ENCODE assay signal across 1 cellular context in the genomic region with DNA sequence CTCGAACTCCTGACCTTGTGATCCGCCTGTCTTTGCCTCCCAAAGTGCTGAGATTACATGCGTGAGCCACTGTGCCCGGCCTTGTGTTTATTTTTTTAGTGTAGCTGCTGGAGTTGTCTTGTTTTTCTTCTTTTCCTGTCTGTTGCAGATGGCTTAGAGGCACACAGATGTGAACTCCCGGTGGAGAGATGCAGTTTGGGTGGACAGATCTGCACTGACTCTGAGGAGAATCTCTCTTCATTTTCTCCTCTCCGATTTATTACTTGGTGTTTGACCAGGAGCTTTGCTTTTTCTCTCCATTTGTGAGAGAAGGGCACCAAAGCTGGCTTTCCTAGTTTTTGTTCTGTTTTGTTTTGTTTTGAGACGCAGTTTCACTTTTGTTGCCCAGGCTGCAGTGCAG.
TF ChIP-seq lines count a peak whose summit lies in the region.

No MANE protein-coding gene starts in this region.

TF ChIP-seq in WTC11, 78 proteins besides CTCF, POLR2A, EP300 and RAD21 (continued from another document):
- TF ChIP-seq, protein P1, sequence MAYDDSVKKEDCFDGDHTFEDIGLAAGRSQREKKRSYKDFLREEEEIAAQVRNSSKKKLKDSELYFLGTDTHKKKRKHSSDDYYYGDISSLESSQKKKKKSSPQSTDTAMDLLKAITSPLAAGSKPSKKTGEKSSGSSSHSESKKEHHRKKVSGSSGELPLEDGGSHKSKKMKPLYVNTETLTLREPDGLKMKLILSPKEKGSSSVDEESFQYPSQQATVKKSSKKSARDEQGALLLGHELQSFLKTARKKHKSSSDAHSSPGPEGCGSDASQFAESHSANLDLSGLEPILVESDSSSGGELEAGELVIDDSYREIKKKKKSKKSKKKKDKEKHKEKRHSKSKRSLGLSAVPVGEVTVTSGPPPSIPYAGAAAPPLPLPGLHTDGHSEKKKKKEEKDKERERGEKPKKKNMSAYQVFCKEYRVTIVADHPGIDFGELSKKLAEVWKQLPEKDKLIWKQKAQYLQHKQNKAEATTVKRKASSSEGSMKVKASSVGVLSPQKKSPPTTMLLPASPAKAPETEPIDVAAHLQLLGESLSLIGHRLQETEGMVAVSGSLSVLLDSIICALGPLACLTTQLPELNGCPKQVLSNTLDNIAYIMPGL (CRISPR knock-in tag; IDR thresholded peaks at IDR 0.05), result no peak
- TF ChIP-seq, protein P2, sequence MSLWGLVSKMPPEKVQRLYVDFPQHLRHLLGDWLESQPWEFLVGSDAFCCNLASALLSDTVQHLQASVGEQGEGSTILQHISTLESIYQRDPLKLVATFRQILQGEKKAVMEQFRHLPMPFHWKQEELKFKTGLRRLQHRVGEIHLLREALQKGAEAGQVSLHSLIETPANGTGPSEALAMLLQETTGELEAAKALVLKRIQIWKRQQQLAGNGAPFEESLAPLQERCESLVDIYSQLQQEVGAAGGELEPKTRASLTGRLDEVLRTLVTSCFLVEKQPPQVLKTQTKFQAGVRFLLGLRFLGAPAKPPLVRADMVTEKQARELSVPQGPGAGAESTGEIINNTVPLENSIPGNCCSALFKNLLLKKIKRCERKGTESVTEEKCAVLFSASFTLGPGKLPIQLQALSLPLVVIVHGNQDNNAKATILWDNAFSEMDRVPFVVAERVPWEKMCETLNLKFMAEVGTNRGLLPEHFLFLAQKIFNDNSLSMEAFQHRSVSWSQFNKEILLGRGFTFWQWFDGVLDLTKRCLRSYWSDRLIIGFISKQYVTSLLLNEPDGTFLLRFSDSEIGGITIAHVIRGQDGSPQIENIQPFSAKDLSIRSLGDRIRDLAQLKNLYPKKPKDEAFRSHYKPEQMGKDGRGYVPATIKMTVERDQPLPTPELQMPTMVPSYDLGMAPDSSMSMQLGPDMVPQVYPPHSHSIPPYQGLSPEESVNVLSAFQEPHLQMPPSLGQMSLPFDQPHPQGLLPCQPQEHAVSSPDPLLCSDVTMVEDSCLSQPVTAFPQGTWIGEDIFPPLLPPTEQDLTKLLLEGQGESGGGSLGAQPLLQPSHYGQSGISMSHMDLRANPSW (CRISPR knock-in tag; conservative IDR thresholded peaks at IDR 0.05; ENCODE audit: low read depth), result no peak
- TF ChIP-seq ATF1 (CRISPR knock-in tag; IDR thresholded peaks at IDR 0.05), result no peak
- TF ChIP-seq OVOL2 (CRISPR knock-in tag; IDR thresholded peaks at IDR 0.05; ENCODE audit: borderline replicate concordance), result no peak
- TF ChIP-seq NR3C1 (CRISPR knock-in tag; conservative IDR thresholded peaks at IDR 0.05; ENCODE audit: low read depth), result no peak
- TF ChIP-seq, protein P3, sequence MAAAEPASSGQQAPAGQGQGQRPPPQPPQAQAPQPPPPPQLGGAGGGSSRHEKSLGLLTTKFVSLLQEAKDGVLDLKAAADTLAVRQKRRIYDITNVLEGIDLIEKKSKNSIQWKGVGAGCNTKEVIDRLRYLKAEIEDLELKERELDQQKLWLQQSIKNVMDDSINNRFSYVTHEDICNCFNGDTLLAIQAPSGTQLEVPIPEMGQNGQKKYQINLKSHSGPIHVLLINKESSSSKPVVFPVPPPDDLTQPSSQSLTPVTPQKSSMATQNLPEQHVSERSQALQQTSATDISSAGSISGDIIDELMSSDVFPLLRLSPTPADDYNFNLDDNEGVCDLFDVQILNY (CRISPR knock-in tag; IDR thresholded peaks at IDR 0.05), result no peak
- TF ChIP-seq, protein P4, sequence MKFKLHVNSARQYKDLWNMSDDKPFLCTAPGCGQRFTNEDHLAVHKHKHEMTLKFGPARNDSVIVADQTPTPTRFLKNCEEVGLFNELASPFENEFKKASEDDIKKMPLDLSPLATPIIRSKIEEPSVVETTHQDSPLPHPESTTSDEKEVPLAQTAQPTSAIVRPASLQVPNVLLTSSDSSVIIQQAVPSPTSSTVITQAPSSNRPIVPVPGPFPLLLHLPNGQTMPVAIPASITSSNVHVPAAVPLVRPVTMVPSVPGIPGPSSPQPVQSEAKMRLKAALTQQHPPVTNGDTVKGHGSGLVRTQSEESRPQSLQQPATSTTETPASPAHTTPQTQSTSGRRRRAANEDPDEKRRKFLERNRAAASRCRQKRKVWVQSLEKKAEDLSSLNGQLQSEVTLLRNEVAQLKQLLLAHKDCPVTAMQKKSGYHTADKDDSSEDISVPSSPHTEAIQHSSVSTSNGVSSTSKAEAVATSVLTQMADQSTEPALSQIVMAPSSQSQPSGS (CRISPR knock-in tag; IDR thresholded peaks at IDR 0.05; ENCODE audit: borderline replicate concordance, low read depth), result no peak
